Comparison of ENCODE assay signal across 9 cellular contexts in the genomic region with DNA sequence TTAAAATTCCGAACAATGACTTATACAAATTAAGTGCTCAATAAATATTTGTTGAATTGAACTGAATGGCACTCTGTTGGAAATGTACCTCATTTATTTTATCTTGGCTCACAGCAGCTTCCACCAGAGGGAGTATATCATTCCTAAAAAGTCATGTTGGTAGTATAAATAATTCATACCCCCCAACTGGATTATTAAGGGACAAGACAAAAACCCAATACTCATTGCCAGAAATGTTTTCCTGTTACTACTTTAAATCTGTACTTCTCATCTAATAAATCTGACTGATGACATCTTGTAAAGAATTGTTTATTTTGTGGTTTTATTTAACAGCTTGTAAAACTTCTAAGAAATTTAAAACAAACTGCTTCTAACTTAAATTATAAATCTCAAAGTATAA.
DNase-seq lines count a peak whose midpoint lies in the region; ATAC-seq and TF ChIP-seq lines count a peak whose summit lies in the region.
"Had no signal": no experiment of that assay in that cellular context is flagged by ENCODE, and none has a peak within 500 bp of the region (broad histone marks: within the 10 kb centered on the region; RNA-seq: fewer than 3 reads in every experiment).

No MANE protein-coding gene starts in this region.

- H3K36me3 ChIP-seq in breast epithelium (no peaks in the 10 kb centered on the region), left lung (no peaks in the 10 kb centered on the region)

- no peak for TF ChIP-seq POLR2A in breast epithelium (IDR thresholded peaks at IDR 0.05)

- H3K4me3 Mint-ChIP-seq in MCF 10A (ENCODE audit: unreplicated experiment), result no peak overlapping the region
- H3K4me3 Mint-ChIP-seq in activated naive CD4-positive, alpha-beta T cell treated with anti-CD3 and anti-CD28 coated beads for 36 hours, result no peak overlapping the region

- peaks cover 6% of the 10 kb centered on the region for H3K36me3 Mint-ChIP-seq in MCF 10A (ENCODE audit: insufficient read depth, unreplicated experiment)
- H3K36me3 Mint-ChIP-seq in activated naive CD4-positive, alpha-beta T cell treated with anti-CD3 and anti-CD28 coated beads for 36 hours (ENCODE audit: low read depth), result no peaks in the 10 kb centered on the region

- no peaks in the 10 kb centered on the region for H3K4me1 ChIP-seq in breast epithelium
- H3K4me1 ChIP-seq in left lung, result no peaks in the 10 kb centered on the region

- no peak overlapping the region for H3K27ac Mint-ChIP-seq in MCF 10A (ENCODE audit: low read depth, unreplicated experiment)
- H3K27ac Mint-ChIP-seq in activated naive CD4-positive, alpha-beta T cell treated with anti-CD3 and anti-CD28 coated beads for 36 hours, result no peak overlapping the region

- no peaks in the 10 kb centered on the region for H3K4me1 Mint-ChIP-seq in MCF 10A (ENCODE audit: insufficient read depth, unreplicated experiment)
- no peaks in the 10 kb centered on the region for H3K4me1 Mint-ChIP-seq in activated naive CD4-positive, alpha-beta T cell treated with anti-CD3 and anti-CD28 coated beads for 36 hours (ENCODE audit: low read depth)

- no peak for ATAC-seq in left lung

- H3K27me3 Mint-ChIP-seq in MCF 10A (ENCODE audit: insufficient read depth, unreplicated experiment), result no peaks in the 10 kb centered on the region
- no peaks in the 10 kb centered on the region for H3K27me3 Mint-ChIP-seq in activated naive CD4-positive, alpha-beta T cell treated with anti-CD3 and anti-CD28 coated beads for 36 hours (ENCODE audit: low read depth)

- intact Hi-C loops in MCF 10A (cut with micrococcal nuclease), result loop anchor here (1.0 to 10.0 kb wide), 2 partner anchors 176 to 328 kb away; no protein-coding TSS in a partner anchor
- intact Hi-C loops in breast epithelium (cut with DNase I; ENCODE audit: low total_unique reads), result no loop called here
- intact Hi-C loops in activated naive CD4-positive, alpha-beta T cell treated with anti-CD3 and anti-CD28 coated beads for 36 hours (cut with micrococcal nuclease), result no loop called here
- intact Hi-C loops in left lung (cut with DNase I), result no loop called here

- peak; percentile 44 for TF ChIP-seq CTCF in MCF 10A (IDR thresholded peaks at IDR 0.05; ENCODE audit: unreplicated experiment)
- TF ChIP-seq CTCF in breast epithelium (IDR thresholded peaks at IDR 0.05), result no peak
- TF ChIP-seq CTCF in fibroblast of pulmonary artery (IDR thresholded peaks at IDR 0.05; ENCODE audit: low read length, missing control alignments), result peak; percentile 65
- no peak for TF ChIP-seq CTCF in left lung (IDR thresholded peaks at IDR 0.05)

- no peak overlapping the region for H3K4me3 ChIP-seq in breast epithelium
- no peak overlapping the region for H3K4me3 ChIP-seq in fibroblast of pulmonary artery (replicated peaks; ENCODE audit: low read depth, low read length)
- no peak overlapping the region for H3K4me3 ChIP-seq in left lung

- no peaks in the 10 kb centered on the region for H3K9me3 Mint-ChIP-seq in MCF 10A (ENCODE audit: unreplicated experiment)
- peaks cover 3% of the 10 kb centered on the region for H3K9me3 Mint-ChIP-seq in activated naive CD4-positive, alpha-beta T cell treated with anti-CD3 and anti-CD28 coated beads for 36 hours

- no TSS peak for BruUV-seq in MCF 10A (replicated peaks; lab: Mats Ljungman, UMichigan)

- CTCF ChIA-PET in MCF 10A (lab: Yijun Ruan, JAX), result interaction anchor here (0.7 to 1.4 kb wide), 5 partner anchors 72 to 406 kb away, joined by 3 to 4 read pairs (median 3); no protein-coding TSS in a partner anchor
- CTCF ChIA-PET in activated naive CD4-positive, alpha-beta T cell treated with anti-CD3 and anti-CD28 coated beads for 36 hours (lab: Charles Lee), result no interaction called here

- H3K9me3 ChIP-seq in breast epithelium (no peaks in the 10 kb centered on the region), left lung (no peaks in the 10 kb centered on the region)

- no peak overlapping the region for H3K27ac ChIP-seq in breast epithelium
- no peak overlapping the region for H3K27ac ChIP-seq in left lung

- POLR2A ChIA-PET in MCF 10A (lab: Yijun Ruan, JAX), result interaction anchor here (1.6 kb wide), 1 partner anchor 32 kb away, joined by 4 read pairs; no protein-coding TSS in a partner anchor

- H3K27me3 ChIP-seq in breast epithelium (no peaks in the 10 kb centered on the region), left lung (no peaks in the 10 kb centered on the region)

- peak; percentile 15 for DNase-seq in MCF 10A (ENCODE audit: unreplicated experiment)
- no peak for DNase-seq in breast epithelium (ENCODE audit: low spot score in 2 of 2)
- peak; percentile 1 for DNase-seq in RKO (ENCODE audit: low spot score)
- DNase-seq in fibroblast of pulmonary artery (ENCODE audit: low read depth), result peak; percentile 48
- peak; percentile 62 for DNase-seq in superior temporal gyrus (ENCODE audit: extremely low spot score)
- no peak for DNase-seq in NCI-H69 (lab: John Stamatoyannopoulos, UW)
- no peak for DNase-seq in activated naive CD4-positive, alpha-beta T cell treated with anti-CD3 and anti-CD28 coated beads for 36 hours
- no peak for DNase-seq in left lung
- DNase-seq: NCI-H526 treated with DMSO at 0.1 percent for 48 hours had no signal

Comparison
In these comparisons a context has a peak if more than half of its experiments do, and no peak if none do; other contexts are left out.
1. DNase-seq: peak in MCF 10A (single experiment), RKO (single experiment), fibroblast of pulmonary artery (single experiment) and superior temporal gyrus (single experiment); none in breast epithelium (0 of 2), NCI-H69 (single experiment), activated naive CD4-positive, alpha-beta T cell treated with anti-CD3 and anti-CD28 coated beads for 36 hours (single experiment) and left lung (0 of 2).
2. CTCF ChIP-seq: peak in MCF 10A (single experiment) and fibroblast of pulmonary artery (single experiment); none in breast epithelium (0 of 3) and left lung (0 of 2).